Comparison of ENCODE assay signal across 8 cellular contexts in genomic region chr19:41350735-41351338, GRCh38. TPM values are rescaled to one million over a fixed set of nuclear protein-coding genes. Genes with fewer than 3 reads are reported as not detected.
DNase-seq lines count a peak whose midpoint lies in the region; ATAC-seq and TF ChIP-seq lines count a peak whose summit lies in the region.

No MANE protein-coding gene starts in this region.

- H3K9ac ChIP-seq in OCI-LY3 (ENCODE audit: low read length) (peak overlapping the region; percentile 98), endodermal cell (ENCODE audit: extremely low read depth, low read length, poor library complexity, severe bottlenecking) (no peak overlapping the region)

- H3K27ac ChIP-seq in OCI-LY3 (ENCODE audit: low read length) (peak overlapping the region; percentile 72), endodermal cell (ENCODE audit: low read depth, low read length) (no peak overlapping the region)

- DNase-seq in endodermal cell, result no peak
- no peak for DNase-seq in nephron progenitor cell
- no peak for DNase-seq in GOT3 (lab: John Stamatoyannopoulos, UW)
- no peak for DNase-seq in occipital lobe (lab: John Stamatoyannopoulos, UW)

- no peaks in the 10 kb centered on the region for H3K9me3 ChIP-seq in OCI-LY3 (ENCODE audit: insufficient read depth, low read length)
- no peaks in the 10 kb centered on the region for H3K9me3 ChIP-seq in endodermal cell (ENCODE audit: control insufficient read depth, low read length)

- H3K4me3 ChIP-seq in OCI-LY3 (ENCODE audit: low read length) (peak overlapping the region; percentile 92), endodermal cell (ENCODE audit: low read length) (peak overlapping the region; percentile 92)

- no peak overlapping the region for H2AFZ ChIP-seq in OCI-LY3 (ENCODE audit: low read depth, low read length)

- peak overlapping the region; percentile 69 for H3K4me2 ChIP-seq in OCI-LY3 (ENCODE audit: low read length)

- peaks cover 72% of the 10 kb centered on the region for H3K79me2 ChIP-seq in OCI-LY3 (ENCODE audit: low read length)

- no peaks in the 10 kb centered on the region for H3K27me3 ChIP-seq in OCI-LY3 (ENCODE audit: low read depth, low read length)
- no peaks in the 10 kb centered on the region for H3K27me3 ChIP-seq in endodermal cell (ENCODE audit: control insufficient read depth, insufficient read depth, low read length, poor library complexity, severe bottlenecking)

- H3K4me1 Mint-ChIP-seq in endodermal cell (peaks cover 14% of the 10 kb centered on the region), nephron progenitor cell (peaks cover 35% of the 10 kb centered on the region)

- ATAC-seq in GM19438 (IDR thresholded peaks at IDR 0.05; ENCODE audit: low read depth, unreplicated experiment) (peak; percentile 1), HG02642 (IDR thresholded peaks at IDR 0.05; ENCODE audit: poor library complexity, unreplicated experiment) (no peak), GM19397 (IDR thresholded peaks at IDR 0.05; ENCODE audit: unreplicated experiment) (no peak)

- H3K4me1 ChIP-seq in OCI-LY3 (ENCODE audit: low read length) (peaks cover 18% of the 10 kb centered on the region), endodermal cell (ENCODE audit: control insufficient read depth, insufficient read depth, low read length) (no peaks in the 10 kb centered on the region)

- WGBS in endodermal cell (ENCODE audit: insufficient coverage in 1 of 2, insufficient read length in 1 of 2), 2 experiments, result 14 to 15% methylated on average over 12 to 20 of the region's 22 CpGs

- peaks cover 36% of the 10 kb centered on the region for H4K20me1 ChIP-seq in OCI-LY3 (ENCODE audit: insufficient read depth, low read length)

- H3K36me3 Mint-ChIP-seq in endodermal cell (ENCODE audit: low read depth), result peaks cover 24% of the 10 kb centered on the region
- peaks cover 17% of the 10 kb centered on the region for H3K36me3 Mint-ChIP-seq in nephron progenitor cell (ENCODE audit: low read depth)

- H3K4me3 Mint-ChIP-seq in endodermal cell (peak overlapping the region; percentile 79), nephron progenitor cell (peak overlapping the region; percentile 88)

- H3K27me3 Mint-ChIP-seq in endodermal cell (ENCODE audit: insufficient read depth), result peaks cover 13% of the 10 kb centered on the region
- H3K27me3 Mint-ChIP-seq in nephron progenitor cell (ENCODE audit: low read depth, poor library complexity), result peaks cover 7% of the 10 kb centered on the region

- H3K36me3 ChIP-seq in OCI-LY3 (replicated peaks; ENCODE audit: low read depth, low read length) (peaks cover 33% of the 10 kb centered on the region), endodermal cell (ENCODE audit: control insufficient read depth, insufficient read depth, low read length) (peaks cover 30% of the 10 kb centered on the region)

- H3K9me3 Mint-ChIP-seq in endodermal cell (no peaks in the 10 kb centered on the region), nephron progenitor cell (no peaks in the 10 kb centered on the region)

- no peak overlapping the region for H3K27ac Mint-ChIP-seq in endodermal cell
- peak overlapping the region; percentile 42 for H3K27ac Mint-ChIP-seq in nephron progenitor cell

- no peak for TF ChIP-seq CTCF in OCI-LY3 (IDR thresholded peaks at IDR 0.05; ENCODE audit: low read depth, low read length)
- TF ChIP-seq CTCF in endodermal cell (conservative IDR thresholded peaks at IDR 0.05), result no peak
- no peak for TF ChIP-seq CTCF in nephron progenitor cell (IDR thresholded peaks at IDR 0.05)

RNA-seq across cellular contexts. Expression of gene TGFB1, which starts 2.9 kb away (rescaled TPM):
- total RNA-seq in endodermal cell (10 to 100 TPM; 56.3 to 60.1 TPM), occipital lobe (0.94 TPM)
- polyA plus RNA-seq in endodermal cell (2013, experiment 1 of 2), result 21.7 TPM
- polyA plus RNA-seq in endodermal cell (2013, experiment 2 of 2), result 26.9 TPM

RNA-seq across cellular contexts. Expression of gene B9D2, which starts 13.1 kb away (rescaled TPM):
- total RNA-seq in endodermal cell (1 to 10 TPM; 4.5 to 6.2 TPM), occipital lobe (5.3 TPM)
- 8.9 TPM for polyA plus RNA-seq in endodermal cell (2013, experiment 1 of 2)
- polyA plus RNA-seq in endodermal cell (2013, experiment 2 of 2), result 12.0 TPM

RNA-seq across cellular contexts. Expression of gene TMEM91, which starts 25.5 kb away (rescaled TPM):
- total RNA-seq in endodermal cell, result 10 to 100 TPM in 1 of 2 donors, 1 to 10 TPM in 1; 5.7 to 16.5 TPM
- 8.9 TPM for polyA plus RNA-seq in endodermal cell (2013, experiment 1 of 2)
- 10.4 TPM for polyA plus RNA-seq in endodermal cell (2013, experiment 2 of 2)
- 9.4 TPM for total RNA-seq in occipital lobe

RNA-seq across cellular contexts. Expression of gene CCDC97, which starts 40.9 kb away (rescaled TPM):
- total RNA-seq in endodermal cell (10 to 100 TPM; 38.4 to 44.6 TPM), occipital lobe (6.4 TPM)
- 33.6 TPM for polyA plus RNA-seq in endodermal cell (2013, experiment 1 of 2)
- polyA plus RNA-seq in endodermal cell (2013, experiment 2 of 2), result 29.5 TPM

RNA-seq across cellular contexts. Expression of gene EXOSC5, which starts 46.3 kb away (rescaled TPM):
- total RNA-seq in endodermal cell, result 10 to 100 TPM; 15.7 to 23.6 TPM
- polyA plus RNA-seq in endodermal cell (2013, experiment 1 of 2), result 21.9 TPM
- polyA plus RNA-seq in endodermal cell (2013, experiment 2 of 2), result 19.8 TPM
- 14.8 TPM for total RNA-seq in occipital lobe

Comparison
In these comparisons a context has a peak if more than half of its experiments do, and no peak if none do; other contexts are left out.
1. RNA of gene TGFB1, which starts 2.9 kb away (total RNA-seq): 56.3 to 60.1 TPM in endodermal cell; 0.94 TPM in occipital lobe (single experiment); every median in the first group is over 10 times any median in the second.